Comparison of ENCODE assay signal across 8 cellular contexts in genomic region chr19:46661735-46662592, GRCh38. TPM values are rescaled to one million over a fixed set of nuclear protein-coding genes. Genes with fewer than 3 reads are reported as not detected.
A peak's percentile ranks its signal among the peaks of the same experiment; 100 is the strongest.
DNase-seq lines count a peak whose midpoint lies in the region; ATAC-seq and TF ChIP-seq lines count a peak whose summit lies in the region.

No MANE protein-coding gene starts in this region.

- peak; percentile 97 for TF ChIP-seq CTCF in BE2C (IDR thresholded peaks at IDR 0.05; ENCODE audit: low read depth, low read length)
- TF ChIP-seq CTCF in HEK293 (tag by site-specific recombination; IDR thresholded peaks at IDR 0.05) = peak; percentile 86
- TF ChIP-seq CTCF in choroid plexus epithelial cell (conservative IDR thresholded peaks at IDR 0.05; ENCODE audit: low read depth, low read length) = peak; percentile 98

- H3K4me1 ChIP-seq in BE2C (peaks cover 3% of the 10 kb centered on the region; the same call in 1 of the 2 replicates), HEK293 (ENCODE audit: control insufficient read depth, insufficient read depth, low read length) (peaks cover 21% of the 10 kb centered on the region)

- no peak overlapping the region for H3K27ac ChIP-seq in HEK293 (ENCODE audit: extremely low read depth, low read depth, low read length)

- ATAC-seq in HG03045 (IDR thresholded peaks at IDR 0.05; ENCODE audit: unreplicated experiment) = no peak

- peak; percentile 89 for DNase-seq in BE2C
- DNase-seq in NCI-H460 (ENCODE audit: extremely low read depth, low read depth) = peak; percentile 72
- peak; percentile 70 to 76 for DNase-seq in activated CD4-positive, alpha-beta T cell treated with anti-CD3 and anti-CD28 coated beads for 4 hours
- peak; percentile 96 for DNase-seq in choroid plexus epithelial cell (ENCODE audit: low read depth)
- peak; percentile 87 for DNase-seq in kidney tubule cell (ENCODE audit: low spot score)
- DNase-seq in stimulated activated CD4-positive, alpha-beta T cell treated with anti-CD3 and anti-CD28 coated beads, Interleukin-15, amount 100 ng/mL, for 24 hours = peak; percentile 83

- H3K27me3 ChIP-seq in BE2C = no peaks in the 10 kb centered on the region

- H3K4me3 ChIP-seq in BE2C (ENCODE audit: low read depth, low read length) (peak overlapping the region; percentile 29), HEK293 (ENCODE audit: low read depth, low read length) (peak overlapping the region; percentile 26), choroid plexus epithelial cell (ENCODE audit: low read depth, low read length) (peak overlapping the region; percentile 51)

- CTCF ChIA-PET in HEK293 (lab: Yijun Ruan, JAX) = interaction anchor here (0.5 to 7.6 kb wide), 52 partner anchors 9 to 626 kb away, joined by 3 to 327 read pairs (median 5); partner anchors contain the start of genes CALM3, GNG8 and PTGIR

- POLR2A ChIA-PET in HEK293 (lab: Yijun Ruan, JAX) = interaction anchor here (0.5 to 2.7 kb wide), 17 partner anchors 9 to 1030 kb away, joined by 3 to 27 read pairs (median 4); partner anchors contain the start of genes CALM3 and IRF2BP1

- no peaks in the 10 kb centered on the region for H3K9me3 ChIP-seq in BE2C
- H3K9me3 ChIP-seq in HEK293 (ENCODE audit: control insufficient read depth, insufficient read depth, low read depth, low read length) = no peaks in the 10 kb centered on the region

- H3K36me3 ChIP-seq in BE2C = no peaks in the 10 kb centered on the region
- H3K36me3 ChIP-seq in HEK293 (ENCODE audit: control insufficient read depth in 2 of 2, insufficient read depth in 1 of 2, low read length in 2 of 2) = no peaks in the 10 kb centered on the region

TF ChIP-seq in HEK293, 187 proteins besides CTCF, POLR2A, EP300 and RAD21 (continues in another document):
- TF ChIP-seq ZBTB20 (tag by site-specific recombination; IDR thresholded peaks at IDR 0.05) (no peak), GFI1B (tag by site-specific recombination; IDR thresholded peaks at IDR 0.05) (no peak), ZNF335 (tag by site-specific recombination; conservative IDR thresholded peaks at IDR 0.05) (peak; percentile 62; the same call in 1 of the 2 replicates), ZIC2 (tag by site-specific recombination; IDR thresholded peaks at IDR 0.05) (0 out of 2 replicates have a peak, but pooled peaks have one; percentile 12), ZNF280C (tag by site-specific recombination; IDR thresholded peaks at IDR 0.05) (no peak), ZNF16 (tag by site-specific recombination; IDR thresholded peaks at IDR 0.05; ENCODE audit: low read depth) (peak; percentile 78; the same call in 1 of the 2 replicates), ZNF777 (tag by site-specific recombination; IDR thresholded peaks at IDR 0.05; ENCODE audit: borderline replicate concordance) (no peak), ZNF223 (tag by site-specific recombination; IDR thresholded peaks at IDR 0.05) (no peak), REPIN1 (tag by site-specific recombination; IDR thresholded peaks at IDR 0.05; ENCODE audit: low read depth) (no peak), ZNF561 (tag by site-specific recombination; IDR thresholded peaks at IDR 0.05; ENCODE audit: borderline replicate concordance) (0 out of 2 replicates have a peak, but pooled peaks have one; percentile 61), MZF1 (tag by site-specific recombination; IDR thresholded peaks at IDR 0.05; ENCODE audit: borderline replicate concordance) (no peak), ZNF660 (tag by site-specific recombination; IDR thresholded peaks at IDR 0.05) (peak; percentile 58; the same call in 1 of the 2 replicates), IKZF3 (tag by site-specific recombination; IDR thresholded peaks at IDR 0.05) (0 out of 2 replicates have a peak, but pooled peaks have one; percentile 36), ZNF404 (tag by site-specific recombination; IDR thresholded peaks at IDR 0.05) (no peak)
- TF ChIP-seq, protein P1, sequence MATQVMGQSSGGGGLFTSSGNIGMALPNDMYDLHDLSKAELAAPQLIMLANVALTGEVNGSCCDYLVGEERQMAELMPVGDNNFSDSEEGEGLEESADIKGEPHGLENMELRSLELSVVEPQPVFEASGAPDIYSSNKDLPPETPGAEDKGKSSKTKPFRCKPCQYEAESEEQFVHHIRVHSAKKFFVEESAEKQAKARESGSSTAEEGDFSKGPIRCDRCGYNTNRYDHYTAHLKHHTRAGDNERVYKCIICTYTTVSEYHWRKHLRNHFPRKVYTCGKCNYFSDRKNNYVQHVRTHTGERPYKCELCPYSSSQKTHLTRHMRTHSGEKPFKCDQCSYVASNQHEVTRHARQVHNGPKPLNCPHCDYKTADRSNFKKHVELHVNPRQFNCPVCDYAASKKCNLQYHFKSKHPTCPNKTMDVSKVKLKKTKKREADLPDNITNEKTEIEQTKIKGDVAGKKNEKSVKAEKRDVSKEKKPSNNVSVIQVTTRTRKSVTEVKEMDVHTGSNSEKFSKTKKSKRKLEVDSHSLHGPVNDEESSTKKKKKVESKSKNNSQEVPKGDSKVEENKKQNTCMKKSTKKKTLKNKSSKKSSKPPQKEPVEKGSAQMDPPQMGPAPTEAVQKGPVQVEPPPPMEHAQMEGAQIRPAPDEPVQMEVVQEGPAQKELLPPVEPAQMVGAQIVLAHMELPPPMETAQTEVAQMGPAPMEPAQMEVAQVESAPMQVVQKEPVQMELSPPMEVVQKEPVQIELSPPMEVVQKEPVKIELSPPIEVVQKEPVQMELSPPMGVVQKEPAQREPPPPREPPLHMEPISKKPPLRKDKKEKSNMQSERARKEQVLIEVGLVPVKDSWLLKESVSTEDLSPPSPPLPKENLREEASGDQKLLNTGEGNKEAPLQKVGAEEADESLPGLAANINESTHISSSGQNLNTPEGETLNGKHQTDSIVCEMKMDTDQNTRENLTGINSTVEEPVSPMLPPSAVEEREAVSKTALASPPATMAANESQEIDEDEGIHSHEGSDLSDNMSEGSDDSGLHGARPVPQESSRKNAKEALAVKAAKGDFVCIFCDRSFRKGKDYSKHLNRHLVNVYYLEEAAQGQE (tag by site-specific recombination; IDR thresholded peaks at IDR 0.05) = no peak
- TF ChIP-seq, protein P2, sequence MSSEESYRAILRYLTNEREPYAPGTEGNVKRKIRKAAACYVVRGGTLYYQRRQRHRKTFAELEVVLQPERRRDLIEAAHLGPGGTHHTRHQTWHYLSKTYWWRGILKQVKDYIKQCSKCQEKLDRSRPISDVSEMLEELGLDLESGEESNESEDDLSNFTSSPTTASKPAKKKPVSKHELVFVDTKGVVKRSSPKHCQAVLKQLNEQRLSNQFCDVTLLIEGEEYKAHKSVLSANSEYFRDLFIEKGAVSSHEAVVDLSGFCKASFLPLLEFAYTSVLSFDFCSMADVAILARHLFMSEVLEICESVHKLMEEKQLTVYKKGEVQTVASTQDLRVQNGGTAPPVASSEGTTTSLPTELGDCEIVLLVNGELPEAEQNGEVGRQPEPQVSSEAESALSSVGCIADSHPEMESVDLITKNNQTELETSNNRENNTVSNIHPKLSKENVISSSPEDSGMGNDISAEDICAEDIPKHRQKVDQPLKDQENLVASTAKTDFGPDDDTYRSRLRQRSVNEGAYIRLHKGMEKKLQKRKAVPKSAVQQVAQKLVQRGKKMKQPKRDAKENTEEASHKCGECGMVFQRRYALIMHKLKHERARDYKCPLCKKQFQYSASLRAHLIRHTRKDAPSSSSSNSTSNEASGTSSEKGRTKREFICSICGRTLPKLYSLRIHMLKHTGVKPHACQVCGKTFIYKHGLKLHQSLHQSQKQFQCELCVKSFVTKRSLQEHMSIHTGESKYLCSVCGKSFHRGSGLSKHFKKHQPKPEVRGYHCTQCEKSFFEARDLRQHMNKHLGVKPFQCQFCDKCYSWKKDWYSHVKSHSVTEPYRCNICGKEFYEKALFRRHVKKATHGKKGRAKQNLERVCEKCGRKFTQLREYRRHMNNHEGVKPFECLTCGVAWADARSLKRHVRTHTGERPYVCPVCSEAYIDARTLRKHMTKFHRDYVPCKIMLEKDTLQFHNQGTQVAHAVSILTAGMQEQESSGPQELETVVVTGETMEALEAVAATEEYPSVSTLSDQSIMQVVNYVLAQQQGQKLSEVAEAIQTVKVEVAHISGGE (tag by site-specific recombination; conservative IDR thresholded peaks at IDR 0.05; ENCODE audit: low read depth) = no peak

RNA-seq across cellular contexts. Expression of gene DACT3, which starts 1.0 kb away (rescaled TPM):
- polyA plus RNA-seq in BE2C (2012; ENCODE audit: insufficient read depth, insufficient read length, low read depth) = 16.0 TPM
- not detected in 2 replicates for total RNA-seq in NCI-H460 (2014; rRNA removed; shearing (Covaris generic))
- polyA plus RNA-seq in NCI-H460 (2014; cell fraction: nucleus; rRNA removed) = not detected in 2 replicates

RNA-seq across cellular contexts. Expression of gene GNG8, which starts 26.0 kb away (rescaled TPM):
- 2.4 TPM for polyA plus RNA-seq in BE2C (2012; ENCODE audit: insufficient read depth, insufficient read length, low read depth)
- total RNA-seq in NCI-H460 (2014; rRNA removed; shearing (Covaris generic)) = not detected in 2 replicates
- not detected in 2 replicates for polyA plus RNA-seq in NCI-H460 (2014; cell fraction: nucleus; rRNA removed)

RNA-seq across cellular contexts. Expression of gene PTGIR, which starts 37.1 kb away (rescaled TPM):
- polyA plus RNA-seq in BE2C (2012; ENCODE audit: insufficient read depth, insufficient read length, low read depth) = 16.1 TPM
- not detected in 2 replicates for total RNA-seq in NCI-H460 (2014; rRNA removed; shearing (Covaris generic))
- polyA plus RNA-seq in NCI-H460 (2014; cell fraction: nucleus; rRNA removed) = not detected in 2 replicates

RNA-seq across cellular contexts. Expression of gene PRKD2, which starts 55.0 kb away (rescaled TPM):
- 48.9 TPM for polyA plus RNA-seq in BE2C (2012; ENCODE audit: insufficient read depth, insufficient read length, low read depth)
- total RNA-seq in NCI-H460 (2014; rRNA removed; shearing (Covaris generic)) = 4.2 and 7.2 TPM in 2 replicates
- 4.8 and 5.8 TPM in 2 replicates for polyA plus RNA-seq in NCI-H460 (2014; cell fraction: nucleus; rRNA removed)
